In genomic region chr5:139574641-139575312, GRCh38 we compare ENCODE assay signal across 8 cellular contexts. TPM values are rescaled to one million over a fixed set of nuclear protein-coding genes. Genes with fewer than 3 reads are reported as not detected.
A peak's percentile ranks its signal among the peaks of the same experiment; 100 is the strongest.
DNase-seq lines count a peak whose midpoint lies in the region; ATAC-seq and TF ChIP-seq lines count a peak whose summit lies in the region.

No MANE protein-coding gene starts in this region.

- H3K9me3 ChIP-seq in mammary epithelial cell (replicated peaks; ENCODE audit: insufficient read depth, low read length): no peaks in the 10 kb centered on the region
- no peaks in the 10 kb centered on the region for H3K9me3 ChIP-seq in liver (ENCODE audit: control insufficient read depth in 4 of 4, low read length in 3 of 4)

- H3K27me3 ChIP-seq in mammary epithelial cell (ENCODE audit: insufficient read depth, low read length) (no peaks in the 10 kb centered on the region), liver (ENCODE audit: control insufficient read depth in 4 of 4, insufficient read depth in 4 of 4, low read length in 3 of 4) (no peaks in the 10 kb centered on the region)

- CTCF ChIA-PET in mammary epithelial cell (lab: Charles Lee; ENCODE audit: low non-redundant PET): interaction anchor here (0.6 to 1.0 kb wide), 5 partner anchors 14 to 222 kb away, joined by 3 to 24 read pairs (median 4); partner anchors contain the start of gene UBE2D2

- H3K36me3 ChIP-seq in mammary epithelial cell (ENCODE audit: insufficient read depth, low read length) (peaks cover 14% of the 10 kb centered on the region), liver (ENCODE audit: control insufficient read depth in 4 of 4, insufficient read depth in 3 of 4, low read depth in 1 of 4, low read length in 3 of 4) (no peaks in the 10 kb centered on the region)

- H2AFZ ChIP-seq in mammary epithelial cell (ENCODE audit: low read depth, low read length): no peak overlapping the region

- dilution Hi-C loops in mammary epithelial cell (cut with HindIII; ENCODE audit: low sequenced_read_pairs): loop anchor here (5.0 to 10.0 kb wide), 5 partner anchors 47 to 390 kb away; partner anchors contain the start of gene CXXC5

- no peak for ATAC-seq in HG02623 (IDR thresholded peaks at IDR 0.05; ENCODE audit: unreplicated experiment)
- ATAC-seq in HG03139 (IDR thresholded peaks at IDR 0.05; ENCODE audit: unreplicated experiment): no peak

- TSS peak; percentile 8 for BruUV-seq in mammary epithelial cell (replicated peaks; lab: Mats Ljungman, UMichigan)

- in situ Hi-C loops in mammary epithelial cell (cut with MboI; ENCODE audit: low sequenced_read_pairs in 2 of 2): no loop called here

- peaks cover 4% of the 10 kb centered on the region for H3K4me1 ChIP-seq in mammary epithelial cell (ENCODE audit: insufficient read depth, low read length)
- H3K4me1 ChIP-seq in liver (ENCODE audit: control insufficient read depth in 4 of 4, insufficient read depth in 4 of 4, low read length in 3 of 4): peaks cover 7 to 28% (median 23%) of the 10 kb centered on the region in 4 donors

- no peak overlapping the region for H3K27ac ChIP-seq in mammary epithelial cell (ENCODE audit: insufficient read depth, low read depth, low read length)
- H3K27ac ChIP-seq in liver (ENCODE audit: low read depth in 1 of 2, low read length in 2 of 2): no peak overlapping the region

- TF ChIP-seq CTCF in mammary epithelial cell (conservative IDR thresholded peaks at IDR 0.05 in 1 of 2, IDR thresholded peaks at IDR 0.05 in 1 of 2; ENCODE audit: extremely low read depth in 1 of 2, insufficient read depth in 1 of 2, low read depth in 1 of 2, low read length in 2 of 2) (peak; percentile 72 to 76), liver (IDR thresholded peaks at IDR 0.05; ENCODE audit: low read depth, low read length, missing input control) (peak; percentile 18)

- H3K9ac ChIP-seq in mammary epithelial cell (ENCODE audit: insufficient read depth, low read length): no peak overlapping the region
- H3K9ac ChIP-seq in liver (ENCODE audit: low read depth in 1 of 2, low read length in 2 of 2): no peak overlapping the region

- peaks cover 97% of the 10 kb centered on the region for H3K79me2 ChIP-seq in mammary epithelial cell (ENCODE audit: insufficient read depth, low read length)

- H4K20me1 ChIP-seq in mammary epithelial cell (ENCODE audit: insufficient read depth, low read length): peaks cover 4% of the 10 kb centered on the region

- DNase-seq in stimulated activated CD4-positive, alpha-beta T cell treated with anti-CD3 and anti-CD28 coated beads, Interleukin-4, amount 100 ng/mL, for 24 hours: peak; percentile 19
- DNase-seq in stimulated activated CD4-positive, alpha-beta T cell treated with anti-CD3 and anti-CD28 coated beads, Interleukin-2, amount 100 ng/mL, for 48 hours: no peak
- DNase-seq in NCI-H2227 treated with DMSO at 0.1 percent for 48 hours (lab: John Stamatoyannopoulos, UW): peak; percentile 9
- DNase-seq in mammary epithelial cell: no peak
- DNase-seq in NCI-H2081 (lab: John Stamatoyannopoulos, UW): no peak

- peak overlapping the region; percentile 4 for H3K4me2 ChIP-seq in mammary epithelial cell (ENCODE audit: insufficient read depth, low read depth, low read length)

- 73% methylated on average over 4 of the region's 4 CpGs for WGBS in mammary epithelial cell (ENCODE audit: low coverage, missing lambda C conversion rate)
- 63% methylated on average over 4 of the region's 4 CpGs for WGBS in liver

- H3K4me3 ChIP-seq in mammary epithelial cell (replicated peaks in 1 of 3; ENCODE audit: insufficient read depth in 1 of 3, low read depth in 2 of 3, low read length in 3 of 3): no peak overlapping the region
- H3K4me3 ChIP-seq in liver (ENCODE audit: low read depth in 1 of 3, low read length in 3 of 3): no peak overlapping the region

- peak; percentile 57 to 59 for TF ChIP-seq RAD21 in liver (IDR thresholded peaks at IDR 0.05)

- intact Hi-C loops in mammary epithelial cell (cut with micrococcal nuclease): loop anchor here (1.0 to 5.0 kb wide), 3 partner anchors 58 to 191 kb away; no protein-coding TSS in a partner anchor

TF ChIP-seq in liver, 16 proteins besides CTCF, POLR2A, EP300 and RAD21:
- TF ChIP-seq HNF4G (IDR thresholded peaks at IDR 0.05) (no peak), ATF3 (IDR thresholded peaks at IDR 0.05) (no peak), YY1 (IDR thresholded peaks at IDR 0.05) (no peak)
TF ChIP-seq in liver: peak in this region for 0.

RNA-seq across cellular contexts. Expression of gene UBE2D2, which starts 13.6 kb away (rescaled TPM):
- 100 to 1,000 TPM in 1 of 2 donors, 10 to 100 TPM in 1; 47.0 to 141 TPM for total RNA-seq in mammary epithelial cell
- 40.1 TPM for polyA plus RNA-seq in mammary epithelial cell
- 66.4 TPM for polyA minus RNA-seq in mammary epithelial cell
- 10 to 100 TPM; 17.0 to 53.6 TPM for total RNA-seq in liver
- polyA plus RNA-seq in liver: 10 to 100 TPM; 38.5 to 44.2 TPM

Comparison
In these comparisons a context has a peak if more than half of its experiments do, and no peak if none do; other contexts are left out.
1. DNase-seq: peak in stimulated activated CD4-positive, alpha-beta T cell treated with anti-CD3 and anti-CD28 coated beads, Interleukin-4, amount 100 ng/mL, for 24 hours (single experiment) and NCI-H2227 treated with DMSO at 0.1 percent for 48 hours (single experiment); none in stimulated activated CD4-positive, alpha-beta T cell treated with anti-CD3 and anti-CD28 coated beads, Interleukin-2, amount 100 ng/mL, for 48 hours (0 of 2), mammary epithelial cell (single experiment) and NCI-H2081 (0 of 2).